In genomic region chr2:177905640-177906039, GRCh38 we compare ENCODE assay signal across 16 cellular contexts.
DNase-seq lines count a peak whose midpoint lies in the region; ATAC-seq and TF ChIP-seq lines count a peak whose summit lies in the region.
"Had no signal": no experiment of that assay in that cellular context is flagged by ENCODE, and none has a peak within 500 bp of the region (broad histone marks: within the 10 kb centered on the region; RNA-seq: fewer than 3 reads in every experiment).

No MANE protein-coding gene starts in this region.

- intact Hi-C loops in activated CD4-positive, alpha-beta T cell treated with anti-CD3 and anti-CD28 coated beads for 36 hours (cut with DNase I, micrococcal nuclease), result loop anchor here in 1 of 2 experiments (2.0 to 5.0 kb wide), 2 partner anchors 77 to 507 kb away; no protein-coding TSS in a partner anchor
- intact Hi-C loops in transverse colon (cut with DNase I; ENCODE audit: low total_unique reads), result no loop called here

- H3K9me3 ChIP-seq in T-helper 17 cell (ENCODE audit: control insufficient read depth, low read length, poor library complexity, severe bottlenecking) (no peaks in the 10 kb centered on the region), osteoblast (ENCODE audit: low read depth, low read length) (no peaks in the 10 kb centered on the region), suprapubic skin (no peaks in the 10 kb centered on the region), transverse colon (no peaks in the 10 kb centered on the region)
- H3K9me3 ChIP-seq: colonic mucosa, gastroesophageal sphincter had no signal

- CTCF ChIA-PET in activated CD4-positive, alpha-beta T cell treated with anti-CD3 and anti-CD28 coated beads for 36 hours (lab: Charles Lee), result interaction anchor here (1.0 kb wide), 1 partner anchor 12 kb away, joined by 4 read pairs; no protein-coding TSS in a partner anchor

- TF ChIP-seq CTCF in osteoblast (IDR thresholded peaks at IDR 0.05; ENCODE audit: extremely low read depth, low read depth, low read length) (no peak), suprapubic skin (IDR thresholded peaks at IDR 0.05) (no peak), transverse colon (IDR thresholded peaks at IDR 0.05) (no peak)

- TF ChIP-seq EP300 in suprapubic skin (IDR thresholded peaks at IDR 0.05) (no peak), transverse colon (IDR thresholded peaks at IDR 0.05; ENCODE audit: low read depth) (no peak)

- peak; percentile 9 for ATAC-seq in GM19395 (IDR thresholded peaks at IDR 0.05; ENCODE audit: unreplicated experiment)
- peak; percentile 7 for ATAC-seq in HG03060 (IDR thresholded peaks at IDR 0.05; ENCODE audit: low read depth, unreplicated experiment)
- ATAC-seq in T-helper 17 cell, result no peak
- no peak for ATAC-seq in activated CD4-positive, alpha-beta T cell treated with anti-CD3 and anti-CD28 coated beads for 36 hours

- 81% methylated on average over 2 of the region's 2 CpGs for WGBS in suprapubic skin
- WGBS in transverse colon (ENCODE audit: low coverage in 1 of 2), 2 donors, result 92 to 100% methylated on average over 1 to 2 of the region's 2 CpGs

- H3K27me3 ChIP-seq in osteoblast (ENCODE audit: insufficient read depth, low read length), result no peaks in the 10 kb centered on the region
- no peaks in the 10 kb centered on the region for H3K27me3 ChIP-seq in suprapubic skin
- no peaks in the 10 kb centered on the region for H3K27me3 ChIP-seq in transverse colon
- H3K27me3 ChIP-seq: colonic mucosa, gastroesophageal sphincter had no signal

- H3K79me2 ChIP-seq in osteoblast (ENCODE audit: insufficient read depth, low read length), result no peaks in the 10 kb centered on the region

- H3K4me3 Mint-ChIP-seq in T-helper 17 cell, result peak overlapping the region; percentile 5
- no peak overlapping the region for H3K4me3 Mint-ChIP-seq in activated CD4-positive, alpha-beta T cell treated with anti-CD3 and anti-CD28 coated beads for 36 hours
- H3K4me3 Mint-ChIP-seq: activated CD4-positive, alpha-beta T cell treated with anti-CD3 and anti-CD28 coated beads, Interleukin-2, amount 10 ng/mL, durations not matched to agents 7 days and 5 days; activated naive CD4-positive, alpha-beta T cell treated with anti-CD3 and anti-CD28 coated beads, Interleukin-2, amount 10 ng/mL, durations not matched to agents 7 days and 5 days; natural killer cell treated with Interleukin-12 subunit alpha and Interleukin-12 subunit beta and Interleukin-15 and Interleukin-18, amount 100 ng/mL, for 72 hours; T-helper 2 cell treated with Interferon-gamma antibody and Interleukin-4, amounts not matched to agents 5 μg/mL and 100 μg/mL, for 36 hours had no signal

- peaks cover 12% of the 10 kb centered on the region for H3K4me1 Mint-ChIP-seq in T-helper 17 cell
- peaks cover 3% of the 10 kb centered on the region for H3K4me1 Mint-ChIP-seq in activated CD4-positive, alpha-beta T cell treated with anti-CD3 and anti-CD28 coated beads for 36 hours

- no peak overlapping the region for H3K27ac Mint-ChIP-seq in T-helper 17 cell
- no peak overlapping the region for H3K27ac Mint-ChIP-seq in activated CD4-positive, alpha-beta T cell treated with anti-CD3 and anti-CD28 coated beads for 36 hours
- H3K27ac Mint-ChIP-seq: activated CD4-positive, alpha-beta T cell treated with anti-CD3 and anti-CD28 coated beads, Interleukin-2, amount 10 ng/mL, durations not matched to agents 7 days and 5 days; activated naive CD4-positive, alpha-beta T cell treated with anti-CD3 and anti-CD28 coated beads, Interleukin-2, amount 10 ng/mL, durations not matched to agents 7 days and 5 days; effector memory CD8-positive, alpha-beta T cell; natural killer cell treated with Interleukin-12 subunit alpha and Interleukin-12 subunit beta and Interleukin-15 and Interleukin-18, amount 100 ng/mL, for 72 hours; T-helper 2 cell treated with Interferon-gamma antibody and Interleukin-4, amounts not matched to agents 5 μg/mL and 100 μg/mL, for 36 hours had no signal

- H3K9me3 Mint-ChIP-seq in activated CD4-positive, alpha-beta T cell treated with anti-CD3 and anti-CD28 coated beads for 36 hours (ENCODE audit: low read depth), result no peaks in the 10 kb centered on the region
- H3K9me3 Mint-ChIP-seq: activated CD4-positive, alpha-beta T cell treated with anti-CD3 and anti-CD28 coated beads, Interleukin-2, amount 10 ng/mL, durations not matched to agents 7 days and 5 days; activated naive CD4-positive, alpha-beta T cell treated with anti-CD3 and anti-CD28 coated beads, Interleukin-2, amount 10 ng/mL, durations not matched to agents 7 days and 5 days; effector memory CD8-positive, alpha-beta T cell; natural killer cell treated with Interleukin-12 subunit alpha and Interleukin-12 subunit beta and Interleukin-15 and Interleukin-18, amount 100 ng/mL, for 72 hours; T-helper 2 cell treated with Interferon-gamma antibody and Interleukin-4, amounts not matched to agents 5 μg/mL and 100 μg/mL, for 36 hours had no signal

- H4K20me1 ChIP-seq in osteoblast (ENCODE audit: insufficient read depth, low read length), result no peaks in the 10 kb centered on the region

- peaks cover 6% of the 10 kb centered on the region for H3K36me3 Mint-ChIP-seq in T-helper 17 cell (ENCODE audit: low read depth)
- H3K36me3 Mint-ChIP-seq in activated CD4-positive, alpha-beta T cell treated with anti-CD3 and anti-CD28 coated beads for 36 hours (ENCODE audit: low read depth), result no peaks in the 10 kb centered on the region
- H3K36me3 Mint-ChIP-seq: activated naive CD4-positive, alpha-beta T cell treated with anti-CD3 and anti-CD28 coated beads, Interleukin-2, amount 10 ng/mL, durations not matched to agents 7 days and 5 days; natural killer cell treated with Interleukin-12 subunit alpha and Interleukin-12 subunit beta and Interleukin-15 and Interleukin-18, amount 100 ng/mL, for 72 hours had no signal

- H3K27ac ChIP-seq in osteoblast (ENCODE audit: low read depth, low read length) (no peak overlapping the region), suprapubic skin (no peak overlapping the region), transverse colon (no peak overlapping the region)
- H3K27ac ChIP-seq: colonic mucosa, gastroesophageal sphincter, WERI-Rb-1 had no signal

- in situ Hi-C loops in transverse colon (cut with MboI; ENCODE audit: low pct_ligation_motif_present in 1 of 4, low pct_unique_long_range_greater_than_20kb in 1 of 4, low sequenced_read_pairs in 3 of 4), result no loop called here

- H3K4me1 ChIP-seq in osteoblast (ENCODE audit: insufficient read depth, low read length) (no peaks in the 10 kb centered on the region), suprapubic skin (peaks cover 8% of the 10 kb centered on the region), transverse colon (no peaks in the 10 kb centered on the region)
- H3K4me1 ChIP-seq: colonic mucosa, gastroesophageal sphincter had no signal

- DNase-seq in T-helper 17 cell, result no peak
- no peak for DNase-seq in osteoblast (ENCODE audit: insufficient read length, low spot score, missing footprints)
- DNase-seq in suprapubic skin (ENCODE audit: low spot score in 2 of 2), result no peak
- DNase-seq in activated CD4-positive, alpha-beta T cell treated with anti-CD3 and anti-CD28 coated beads for 36 hours, result no peak
- no peak for DNase-seq in NCI-H82 (lab: John Stamatoyannopoulos, UW)
- DNase-seq in transverse colon, result no peak

- no peaks in the 10 kb centered on the region for H3K36me3 ChIP-seq in osteoblast (ENCODE audit: insufficient read depth, low read length)
- no peaks in the 10 kb centered on the region for H3K36me3 ChIP-seq in suprapubic skin
- H3K36me3 ChIP-seq in transverse colon, result no peaks in the 10 kb centered on the region
- H3K36me3 ChIP-seq: colonic mucosa, gastroesophageal sphincter, WERI-Rb-1 had no signal

- H2AFZ ChIP-seq in osteoblast (ENCODE audit: low read length), result peak overlapping the region; percentile 3

- peaks cover 23% of the 10 kb centered on the region for H3K27me3 Mint-ChIP-seq in T-helper 17 cell
- H3K27me3 Mint-ChIP-seq in activated CD4-positive, alpha-beta T cell treated with anti-CD3 and anti-CD28 coated beads for 36 hours, result peaks cover 2% of the 10 kb centered on the region
- H3K27me3 Mint-ChIP-seq: activated CD4-positive, alpha-beta T cell treated with anti-CD3 and anti-CD28 coated beads, Interleukin-2, amount 10 ng/mL, durations not matched to agents 7 days and 5 days had no signal

- no peak overlapping the region for H3K4me2 ChIP-seq in osteoblast (ENCODE audit: insufficient read depth, low read length)

- POLR2A ChIA-PET in activated CD4-positive, alpha-beta T cell treated with anti-CD3 and anti-CD28 coated beads for 36 hours (lab: Charles Lee), result no interaction called here

- H3K4me3 ChIP-seq in osteoblast (ENCODE audit: insufficient read depth, low read length), result no peak overlapping the region
- H3K4me3 ChIP-seq in suprapubic skin, result no peak overlapping the region
- H3K4me3 ChIP-seq in transverse colon, result no peak overlapping the region
- H3K4me3 ChIP-seq: colonic mucosa, gastroesophageal sphincter had no signal

- TF ChIP-seq POLR2A in suprapubic skin (IDR thresholded peaks at IDR 0.05) (no peak), transverse colon (IDR thresholded peaks at IDR 0.05) (no peak)

Comparison
In these comparisons a context has a peak if more than half of its experiments do, and no peak if none do; other contexts are left out.
1. ATAC-seq: peak in GM19395 (single experiment) and HG03060 (single experiment); none in T-helper 17 cell (single experiment) and activated CD4-positive, alpha-beta T cell treated with anti-CD3 and anti-CD28 coated beads for 36 hours (single experiment).